Comparison of ENCODE assay signal across 25 cellular contexts in genomic region chr14:101126376-101127130, GRCh38.
DNase-seq lines count a peak whose midpoint lies in the region; ATAC-seq and TF ChIP-seq lines count a peak whose summit lies in the region.
"Had no signal": no experiment of that assay in that cellular context is flagged by ENCODE, and none has a peak within 500 bp of the region (broad histone marks: within the 10 kb centered on the region; RNA-seq: fewer than 3 reads in every experiment).

No MANE protein-coding gene starts in this region.

- H3K27ac Mint-ChIP-seq in activated naive CD4-positive, alpha-beta T cell treated with anti-CD3 and anti-CD28 coated beads for 36 hours, result no peak overlapping the region
- H3K27ac Mint-ChIP-seq in brain, result peak overlapping the region in 3 of 5 experiments; percentile 1 to 87 (median 65)
- H3K27ac Mint-ChIP-seq: activated naive CD4-positive, alpha-beta T cell treated with anti-CD3 and anti-CD28 coated beads, Interleukin-2, amount 50 U/mL, for 24 hours; CD4-positive, alpha-beta memory T cell; GM23338; HFFc6 had no signal

- H3K4me3 ChIP-seq in neuronal stem cell (ENCODE audit: low read length in 2 of 2) (no peak overlapping the region), thyroid gland (replicated peaks in 1 of 3) (no peak overlapping the region)
- H3K4me3 ChIP-seq: GM23338, testis had no signal

- H2BK120ac ChIP-seq in neuronal stem cell (ENCODE audit: low read depth, low read length), result peak overlapping the region; percentile 29

- H3K23ac ChIP-seq in neuronal stem cell (ENCODE audit: low read depth, low read length, poor library complexity), result no peak overlapping the region

- H3K27ac ChIP-seq in neuronal stem cell (replicated peaks; ENCODE audit: low read length) (no peak overlapping the region), thyroid gland (no peak overlapping the region)
- H3K27ac ChIP-seq: testis, VCaP had no signal

- H3K4me2 ChIP-seq in neuronal stem cell (ENCODE audit: insufficient read depth, low read length, poor library complexity, severe bottlenecking), result no peak overlapping the region
- H3K4me2 ChIP-seq: GM23338 had no signal

- H3K9me3 Mint-ChIP-seq in activated naive CD4-positive, alpha-beta T cell treated with anti-CD3 and anti-CD28 coated beads for 36 hours, result no peaks in the 10 kb centered on the region
- peaks cover 0 to 10% (median 0%) of the 10 kb centered on the region in 5 experiments for H3K9me3 Mint-ChIP-seq in brain
- H3K9me3 Mint-ChIP-seq: activated naive CD4-positive, alpha-beta T cell treated with anti-CD3 and anti-CD28 coated beads, Interleukin-2, amount 50 U/mL, for 24 hours; HFFc6 had no signal

- H4K91ac ChIP-seq in neuronal stem cell (ENCODE audit: low read depth, low read length, poor library complexity), result no peak overlapping the region

- H3K4me1 Mint-ChIP-seq in activated naive CD4-positive, alpha-beta T cell treated with anti-CD3 and anti-CD28 coated beads for 36 hours (ENCODE audit: low read depth), result peaks cover 2% of the 10 kb centered on the region
- peaks cover 43% of the 10 kb centered on the region for H3K4me1 Mint-ChIP-seq in brain

- no peak overlapping the region for H3K4ac ChIP-seq in neuronal stem cell (ENCODE audit: low read length)

- no peaks in the 10 kb centered on the region for H3K79me1 ChIP-seq in neuronal stem cell (ENCODE audit: low read depth, low read length)

- H3K27me3 ChIP-seq in neuronal stem cell (ENCODE audit: control insufficient read depth in 3 of 3, insufficient read depth in 3 of 3, low read depth in 1 of 3, low read length in 3 of 3) (no peaks in the 10 kb centered on the region), thyroid gland (no peaks in the 10 kb centered on the region)
- H3K27me3 ChIP-seq: testis had no signal

- no peak overlapping the region for H3K14ac ChIP-seq in neuronal stem cell (ENCODE audit: low read length)

- H2BK15ac ChIP-seq in neuronal stem cell (ENCODE audit: low read length), result no peak overlapping the region

- WGBS in neuronal stem cell (ENCODE audit: extremely low coverage in 2 of 2, insufficient read length in 2 of 2, insufficient replicate concordance in 1 of 2), 2 donors, result no CpG with 5 or more reads among the region's 18 CpGs
- 69 to 75% methylated on average over 18 of the region's 18 CpGs for WGBS in thyroid gland, 2 donors

- no peak overlapping the region for H2BK12ac ChIP-seq in neuronal stem cell (ENCODE audit: low read length)

- no peak overlapping the region for H3K4me3 Mint-ChIP-seq in activated naive CD4-positive, alpha-beta T cell treated with anti-CD3 and anti-CD28 coated beads for 36 hours
- H3K4me3 Mint-ChIP-seq in brain, result no peak overlapping the region
- H3K4me3 Mint-ChIP-seq: activated naive CD4-positive, alpha-beta T cell treated with anti-CD3 and anti-CD28 coated beads, Interleukin-2, amount 50 U/mL, for 24 hours; CD4-positive, alpha-beta memory T cell; GM23338; HFFc6 had no signal

- CTCF ChIA-PET in activated naive CD4-positive, alpha-beta T cell treated with anti-CD3 and anti-CD28 coated beads for 36 hours (lab: Charles Lee), result interaction anchor here (0.6 kb wide), 1 partner anchor 20 kb away, joined by 3 read pairs; no protein-coding TSS in a partner anchor

- H3K9me3 ChIP-seq in neuronal stem cell (replicated peaks in 1 of 2; ENCODE audit: control insufficient read depth in 2 of 2, insufficient read depth in 1 of 2, low read depth in 1 of 2, low read length in 2 of 2) (peaks cover 0 to 2% of the 10 kb centered on the region in 2 donors), thyroid gland (no peaks in the 10 kb centered on the region)
- H3K9me3 ChIP-seq: testis had no signal

- no peak for TF ChIP-seq POLR2A in thyroid gland (IDR thresholded peaks at IDR 0.05)

- ATAC-seq in GM19035 (IDR thresholded peaks at IDR 0.05; ENCODE audit: unreplicated experiment) (no peak), HG02763 (IDR thresholded peaks at IDR 0.05; ENCODE audit: unreplicated experiment) (no peak)
- ATAC-seq: GM23338; stimulated activated naive CD8-positive, alpha-beta T cell treated with anti-CD3 and anti-CD28 coated beads, Interleukin-15, Interleukin-2, amounts not matched to agents 100 U/mL and 50 U/mL, for 24 hours had no signal

- peak; percentile 2 for DNase-seq in activated naive CD4-positive, alpha-beta T cell treated with anti-CD3 and anti-CD28 coated beads for 36 hours
- no peak for DNase-seq in activated naive CD4-positive, alpha-beta T cell treated with Interleukin-2 at 50 U/mL for 16 hours
- DNase-seq in neuronal stem cell (ENCODE audit: low spot score) (no peak), thyroid gland (no peak)
- peak; percentile 9 for DNase-seq in stimulated activated CD8-positive, alpha-beta memory T cell treated with anti-CD3 and anti-CD28 coated beads, Interleukin-4, amount 100 ng/mL, for 48 hours
- DNase-seq: activated CD4-positive, alpha-beta T cell treated with anti-CD3 and anti-CD28 coated beads for 48 hours; AML-193; amygdala; CD4-positive, alpha-beta memory T cell; HFFc6; KBM-7; mammary epithelial cell; NCI-H1092; NCI-H1694; NCI-H446; NCI-H774; stimulated activated naive CD8-positive, alpha-beta T cell treated with anti-CD3 and anti-CD28 coated beads, Interleukin-15, Interleukin-2, amounts not matched to agents 100 U/mL and 50 U/mL, for 24 hours; T-helper 9 cell; testis had no signal

- H2AFZ ChIP-seq in neuronal stem cell (ENCODE audit: low read length), result no peak overlapping the region
- H2AFZ ChIP-seq: GM23338 had no signal

- no peak overlapping the region for H2AK5ac ChIP-seq in neuronal stem cell (ENCODE audit: low read depth, low read length)

- TF ChIP-seq CTCF in brain (conservative IDR thresholded peaks at IDR 0.05) (no peak), thyroid gland (IDR thresholded peaks at IDR 0.05) (no peak)

- no peak overlapping the region for H3K9ac ChIP-seq in neuronal stem cell (ENCODE audit: low read depth, low read length, poor library complexity)

- intact Hi-C loops in activated naive CD4-positive, alpha-beta T cell treated with anti-CD3 and anti-CD28 coated beads for 36 hours (cut with micrococcal nuclease), result no loop called here
- intact Hi-C loops in thyroid gland (cut with DNase I), result no loop called here

- H4K8ac ChIP-seq in neuronal stem cell (ENCODE audit: low read depth, low read length), result no peak overlapping the region

- peaks cover 17% of the 10 kb centered on the region for H3K27me3 Mint-ChIP-seq in activated naive CD4-positive, alpha-beta T cell treated with anti-CD3 and anti-CD28 coated beads for 36 hours (ENCODE audit: low read depth)
- peaks cover 3% of the 10 kb centered on the region for H3K27me3 Mint-ChIP-seq in brain

- H3K36me3 Mint-ChIP-seq in activated naive CD4-positive, alpha-beta T cell treated with anti-CD3 and anti-CD28 coated beads for 36 hours (ENCODE audit: low read depth), result no peaks in the 10 kb centered on the region
- no peaks in the 10 kb centered on the region for H3K36me3 Mint-ChIP-seq in brain
- H3K36me3 Mint-ChIP-seq: activated naive CD4-positive, alpha-beta T cell treated with anti-CD3 and anti-CD28 coated beads, Interleukin-2, amount 50 U/mL, for 24 hours; CD4-positive, alpha-beta memory T cell had no signal

- H2BK5ac ChIP-seq in neuronal stem cell (ENCODE audit: low read length), result no peak overlapping the region

- H3K4me1 ChIP-seq in neuronal stem cell (ENCODE audit: control insufficient read depth in 2 of 2, insufficient read depth in 1 of 2, low read depth in 1 of 2, low read length in 2 of 2) (peaks cover 0 to 2% of the 10 kb centered on the region in 2 donors), thyroid gland (no peaks in the 10 kb centered on the region)
- H3K4me1 ChIP-seq: testis had no signal

- no peak overlapping the region for H3K18ac ChIP-seq in neuronal stem cell (ENCODE audit: low read length)

- no peaks in the 10 kb centered on the region for H3K36me3 ChIP-seq in neuronal stem cell (replicated peaks in 1 of 2; ENCODE audit: control insufficient read depth in 2 of 2, insufficient read depth in 2 of 2, low read length in 2 of 2)
- H3K36me3 ChIP-seq in thyroid gland, result no peaks in the 10 kb centered on the region

Comparison
In these comparisons a context has a peak if more than half of its experiments do, and no peak if none do; other contexts are left out.
1. DNase-seq: peak in activated naive CD4-positive, alpha-beta T cell treated with anti-CD3 and anti-CD28 coated beads for 36 hours (single experiment) and stimulated activated CD8-positive, alpha-beta memory T cell treated with anti-CD3 and anti-CD28 coated beads, Interleukin-4, amount 100 ng/mL, for 48 hours (single experiment); none in activated naive CD4-positive, alpha-beta T cell treated with Interleukin-2 at 50 U/mL for 16 hours (single experiment), neuronal stem cell (single experiment) and thyroid gland (0 of 2).